Comparison of ENCODE assay signal across 8 cellular contexts in genomic region chr6:27667651-27668441, GRCh38.
A peak's percentile ranks its signal among the peaks of the same experiment; 100 is the strongest.
DNase-seq lines count a peak whose midpoint lies in the region; ATAC-seq and TF ChIP-seq lines count a peak whose summit lies in the region.

No MANE protein-coding gene starts in this region.

- H3K9me2 ChIP-seq in DOHH2 (replicated peaks; ENCODE audit: control insufficient read depth, low read length): no peaks in the 10 kb centered on the region

- no peaks in the 10 kb centered on the region for H3K9me3 Mint-ChIP-seq in activated naive CD8-positive, alpha-beta T cell treated with anti-CD3 and anti-CD28 coated beads, Interleukin-2, amount 10 ng/mL, durations not matched to agents 7 days and 5 days

- DNase-seq in M059J (ENCODE audit: low read depth): peak; percentile 49
- DNase-seq in activated naive CD8-positive, alpha-beta T cell treated with anti-CD3 and anti-CD28 coated beads, Interleukin-2, amount 10 ng/mL, durations not matched to agents 7 days and 5 days: no peak
- DNase-seq in GM03348 (ENCODE audit: low spot score): no peak
- DNase-seq in D341Med (ENCODE audit: low spot score): no peak
- DNase-seq in SK-N-DZ (ENCODE audit: low spot score): no peak

- peak overlapping the region; percentile 63 for H3K4me2 ChIP-seq in DOHH2 (ENCODE audit: low read length)

- H3F3A ChIP-seq in DOHH2 (ENCODE audit: control insufficient read depth, insufficient read depth): peaks cover 11% of the 10 kb centered on the region; the same call in 1 of the 2 replicates

- H3K27ac ChIP-seq in DOHH2 (ENCODE audit: low read depth, low read length): no peak overlapping the region
- no peak overlapping the region for H3K27ac ChIP-seq in mesodermal cell (ENCODE audit: low read depth, low read length, severe bottlenecking)

- H3K4me1 Mint-ChIP-seq in activated naive CD8-positive, alpha-beta T cell treated with anti-CD3 and anti-CD28 coated beads, Interleukin-2, amount 10 ng/mL, durations not matched to agents 7 days and 5 days: peaks cover 46% of the 10 kb centered on the region

- H3K36me3 Mint-ChIP-seq in activated naive CD8-positive, alpha-beta T cell treated with anti-CD3 and anti-CD28 coated beads, Interleukin-2, amount 10 ng/mL, durations not matched to agents 7 days and 5 days: no peaks in the 10 kb centered on the region

- H3K79me2 ChIP-seq in DOHH2 (ENCODE audit: control insufficient read depth, low read length): no peaks in the 10 kb centered on the region

- H3K4me3 ChIP-seq in DOHH2 (ENCODE audit: low read length) (peak overlapping the region; percentile 69), mesodermal cell (ENCODE audit: extremely low read depth, insufficient read depth, low read length, poor library complexity, severe bottlenecking) (peak overlapping the region; percentile 45)

- peaks cover 61% of the 10 kb centered on the region for H3K4me1 ChIP-seq in DOHH2 (ENCODE audit: control insufficient read depth, low read length)
- no peaks in the 10 kb centered on the region for H3K4me1 ChIP-seq in mesodermal cell (ENCODE audit: control insufficient read depth, insufficient read depth, low read length, poor library complexity, severe bottlenecking)

- no peak for TF ChIP-seq CTCF in DOHH2 (IDR thresholded peaks at IDR 0.05; ENCODE audit: low read depth, low read length, poor library complexity, severe bottlenecking)

- H3K4me3 Mint-ChIP-seq in activated naive CD8-positive, alpha-beta T cell treated with anti-CD3 and anti-CD28 coated beads, Interleukin-2, amount 10 ng/mL, durations not matched to agents 7 days and 5 days: peak overlapping the region; percentile 64

- H3K27me3 ChIP-seq in DOHH2 (ENCODE audit: control insufficient read depth, low read length): peaks cover 13% of the 10 kb centered on the region

- peaks cover 66% of the 10 kb centered on the region for H3K27me3 Mint-ChIP-seq in activated naive CD8-positive, alpha-beta T cell treated with anti-CD3 and anti-CD28 coated beads, Interleukin-2, amount 10 ng/mL, durations not matched to agents 7 days and 5 days

- POLR2A ChIA-PET in activated naive CD8-positive, alpha-beta T cell treated with anti-CD3 and anti-CD28 coated beads, Interleukin-2, amount 10 ng/mL, durations not matched to agents 7 days and 5 days (lab: Charles Lee): no interaction called here

- peak overlapping the region; percentile 33 for H3K27ac Mint-ChIP-seq in activated naive CD8-positive, alpha-beta T cell treated with anti-CD3 and anti-CD28 coated beads, Interleukin-2, amount 10 ng/mL, durations not matched to agents 7 days and 5 days

- WGBS in mesodermal cell (ENCODE audit: insufficient coverage in 2 of 2), 2 experiments: 0 to 3% methylated on average over 15 to 16 of the region's 22 CpGs

- no peak for ATAC-seq in activated naive CD8-positive, alpha-beta T cell treated with anti-CD3 and anti-CD28 coated beads, Interleukin-2, amount 10 ng/mL, durations not matched to agents 7 days and 5 days (ENCODE audit: low read depth)
- ATAC-seq in GM18870 (IDR thresholded peaks at IDR 0.05; ENCODE audit: unreplicated experiment): no peak

- H3K36me3 ChIP-seq in DOHH2 (ENCODE audit: control insufficient read depth, low read length) (no peaks in the 10 kb centered on the region), mesodermal cell (ENCODE audit: control insufficient read depth, insufficient read depth, low read length) (no peaks in the 10 kb centered on the region)

- H3K9me3 ChIP-seq in DOHH2 (ENCODE audit: control insufficient read depth, insufficient read depth, low read length) (no peaks in the 10 kb centered on the region), mesodermal cell (ENCODE audit: control insufficient read depth, low read length) (no peaks in the 10 kb centered on the region)

- H4K20me1 ChIP-seq in DOHH2 (ENCODE audit: control insufficient read depth, insufficient read depth, low read depth, low read length): no peaks in the 10 kb centered on the region
